8 cellular contexts compared by ENCODE assay signal in the genomic region with DNA sequence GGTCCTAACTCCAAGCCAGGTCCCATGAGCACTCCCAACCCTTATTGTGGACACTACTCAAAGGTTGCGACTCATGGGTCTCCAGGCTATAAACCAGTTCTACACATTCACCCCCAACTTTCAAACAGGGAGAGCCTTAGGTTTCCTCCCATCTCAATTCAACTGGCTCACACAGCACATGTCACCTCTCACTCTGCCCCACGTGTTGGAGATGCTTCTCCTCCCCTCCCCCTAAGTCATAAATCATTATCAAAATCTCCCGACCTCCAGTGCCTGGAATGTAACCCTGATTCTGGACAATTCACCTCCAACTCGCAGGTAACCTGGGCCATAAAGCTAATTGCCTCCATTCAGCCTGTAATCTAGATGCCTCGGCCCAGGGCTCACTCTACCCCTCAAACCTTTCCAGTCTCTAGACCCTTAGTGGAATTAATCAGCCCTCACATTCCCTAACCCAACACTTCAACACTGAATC. TPM values are rescaled to one million over a fixed set of nuclear protein-coding genes. Genes with fewer than 3 reads are reported as not detected.
DNase-seq lines count a peak whose midpoint lies in the region; ATAC-seq and TF ChIP-seq lines count a peak whose summit lies in the region.

No MANE protein-coding gene starts in this region.

- H3K27me3 Mint-ChIP-seq in T-cell (no peaks in the 10 kb centered on the region), neural crest cell (ENCODE audit: low read depth) (no peaks in the 10 kb centered on the region)

- H3K4me1 ChIP-seq in HEK293 (ENCODE audit: control insufficient read depth, insufficient read depth, low read length) (peaks cover 10% of the 10 kb centered on the region), esophagus muscularis mucosa (peaks cover 20 to 53% (median 38%) of the 10 kb centered on the region in 4 donors)

- TF ChIP-seq EP300 in esophagus muscularis mucosa (IDR thresholded peaks at IDR 0.05): no peak

- H3K4me3 ChIP-seq in AG09309 (ENCODE audit: control insufficient read depth, low read depth, low read length) (peak overlapping the region; percentile 99), HEK293 (ENCODE audit: low read depth, low read length) (peak overlapping the region; percentile 68), esophagus muscularis mucosa (peak overlapping the region; percentile 84 to 94 (median 93))

- H3K36me3 ChIP-seq in HEK293 (ENCODE audit: control insufficient read depth in 2 of 2, insufficient read depth in 1 of 2, low read length in 2 of 2) (peaks cover 0 to 37% of the 10 kb centered on the region in 2 experiments; a peak in 2 of 3 replicates), esophagus muscularis mucosa (peaks cover 0 to 8% (median 0%) of the 10 kb centered on the region in 4 donors)

- no peak for DNase-seq in AG09309 (ENCODE audit: low read depth)
- no peak for DNase-seq in T-cell
- no peak for DNase-seq in esophagus muscularis mucosa (ENCODE audit: extremely low spot score)
- no peak for DNase-seq in neural crest cell (ENCODE audit: low read depth, low spot score)
- DNase-seq in NCI-H446 treated with DMSO at 0.1 percent for 48 hours (lab: John Stamatoyannopoulos, UW): no peak
- DNase-seq in GM19240 (ENCODE audit: insufficient read length, low spot score): no peak

- H3K4me3 Mint-ChIP-seq in T-cell (peak overlapping the region; percentile 89 to 96 (median 95)), neural crest cell (peak overlapping the region; percentile 89)

- H3K36me3 Mint-ChIP-seq in T-cell (peaks cover 18% of the 10 kb centered on the region), neural crest cell (ENCODE audit: low read depth) (peaks cover 5% of the 10 kb centered on the region)

- no peaks in the 10 kb centered on the region for H3K9me3 Mint-ChIP-seq in T-cell
- peaks cover 5% of the 10 kb centered on the region for H3K9me3 Mint-ChIP-seq in neural crest cell

- no peaks in the 10 kb centered on the region for H3K27me3 ChIP-seq in esophagus muscularis mucosa

- WGBS in esophagus muscularis mucosa: 17% methylated on average over 5 of the region's 5 CpGs

- TF ChIP-seq POLR2A in esophagus muscularis mucosa (IDR thresholded peaks at IDR 0.05; ENCODE audit: low read depth): no peak

- ATAC-seq in T-cell (replicated peaks in 1 of 4): no peak
- ATAC-seq in GM21576 (IDR thresholded peaks at IDR 0.05; ENCODE audit: unreplicated experiment): no peak

- H3K9me3 ChIP-seq in HEK293 (ENCODE audit: control insufficient read depth, insufficient read depth, low read depth, low read length): no peaks in the 10 kb centered on the region
- H3K9me3 ChIP-seq in esophagus muscularis mucosa: no peaks in the 10 kb centered on the region

- intact Hi-C loops in esophagus muscularis mucosa (cut with DNase I): no loop called here

- H3K27ac Mint-ChIP-seq in T-cell: peak overlapping the region; percentile 81 to 86
- H3K27ac Mint-ChIP-seq in neural crest cell (ENCODE audit: unreplicated experiment): no peak overlapping the region

- TF ChIP-seq CTCF in AG09309 (IDR thresholded peaks at IDR 0.05; ENCODE audit: control insufficient read depth, insufficient read depth, low read depth, low read length, missing control alignments): no peak
- no peak for TF ChIP-seq CTCF in HEK293 (tag by site-specific recombination; IDR thresholded peaks at IDR 0.05)
- no peak for TF ChIP-seq CTCF in esophagus muscularis mucosa (IDR thresholded peaks at IDR 0.05)
- no peak for TF ChIP-seq CTCF in neural crest cell (conservative IDR thresholded peaks at IDR 0.05)

- CTCF ChIA-PET in HEK293 (lab: Yijun Ruan, JAX): interaction anchor here (0.7 to 1.9 kb wide), 2 partner anchors 73 to 1062 kb away, joined by 3 to 4 read pairs; no protein-coding TSS in a partner anchor
- CTCF ChIA-PET in T-cell (lab: Charles Lee): interaction anchor here in 1 of 2 donors (0.6 kb wide), 1 partner anchor 96 kb away, joined by 3 read pairs; no protein-coding TSS in a partner anchor

- peak overlapping the region; percentile 48; the same call in 1 of the 2 replicates for H3K27ac ChIP-seq in HEK293 (ENCODE audit: extremely low read depth, low read depth, low read length)
- peak overlapping the region; percentile 79 to 86 (median 83) for H3K27ac ChIP-seq in esophagus muscularis mucosa (replicated peaks in 1 of 4)

- POLR2A ChIA-PET in HEK293 (lab: Yijun Ruan, JAX): no interaction called here
- POLR2A ChIA-PET in T-cell (lab: Charles Lee): interaction anchor here in 1 of 2 donors (0.5 kb wide), 1 partner anchor 51 kb away, joined by 3 read pairs; no protein-coding TSS in a partner anchor

- H3K4me1 Mint-ChIP-seq in T-cell (peaks cover 53 to 56% (median 55%) of the 10 kb centered on the region in 3 donors), neural crest cell (peaks cover 35% of the 10 kb centered on the region)

TF ChIP-seq in HEK293, 187 proteins besides CTCF, POLR2A, EP300 and RAD21 (continues in another document):
- TF ChIP-seq ZNF677 (tag by site-specific recombination; IDR thresholded peaks at IDR 0.05) (no peak), ZNF132 (tag by site-specific recombination; IDR thresholded peaks at IDR 0.05; ENCODE audit: borderline replicate concordance) (no peak), ZNF302 (tag by site-specific recombination; IDR thresholded peaks at IDR 0.05; ENCODE audit: low read depth) (no peak), ZNF621 (tag by site-specific recombination; IDR thresholded peaks at IDR 0.05) (no peak), ZNF623 (tag by site-specific recombination; IDR thresholded peaks at IDR 0.05) (no peak), PRDM1 (tag by site-specific recombination; IDR thresholded peaks at IDR 0.05) (0 out of 2 replicates have a peak, but pooled peaks have one; percentile 27), WT1 (tag by site-specific recombination; IDR thresholded peaks at IDR 0.05) (peak; percentile 61), ZNF776 (tag by site-specific recombination; IDR thresholded peaks at IDR 0.05; ENCODE audit: borderline replicate concordance) (no peak), ZNF394 (tag by site-specific recombination; IDR thresholded peaks at IDR 0.05; ENCODE audit: borderline replicate concordance) (no peak), ZBTB48 (tag by site-specific recombination; IDR thresholded peaks at IDR 0.05) (peak; percentile 96), KLF7 (tag by site-specific recombination; IDR thresholded peaks at IDR 0.05; ENCODE audit: borderline replicate concordance) (no peak), KLF16 (tag by site-specific recombination; IDR thresholded peaks at IDR 0.05) (0 out of 2 replicates have a peak, but pooled peaks have one; percentile 2), ZEB2 (tag by site-specific recombination; IDR thresholded peaks at IDR 0.05) (0 out of 2 replicates have a peak, but pooled peaks have one; percentile 6)
- TF ChIP-seq, protein P1, sequence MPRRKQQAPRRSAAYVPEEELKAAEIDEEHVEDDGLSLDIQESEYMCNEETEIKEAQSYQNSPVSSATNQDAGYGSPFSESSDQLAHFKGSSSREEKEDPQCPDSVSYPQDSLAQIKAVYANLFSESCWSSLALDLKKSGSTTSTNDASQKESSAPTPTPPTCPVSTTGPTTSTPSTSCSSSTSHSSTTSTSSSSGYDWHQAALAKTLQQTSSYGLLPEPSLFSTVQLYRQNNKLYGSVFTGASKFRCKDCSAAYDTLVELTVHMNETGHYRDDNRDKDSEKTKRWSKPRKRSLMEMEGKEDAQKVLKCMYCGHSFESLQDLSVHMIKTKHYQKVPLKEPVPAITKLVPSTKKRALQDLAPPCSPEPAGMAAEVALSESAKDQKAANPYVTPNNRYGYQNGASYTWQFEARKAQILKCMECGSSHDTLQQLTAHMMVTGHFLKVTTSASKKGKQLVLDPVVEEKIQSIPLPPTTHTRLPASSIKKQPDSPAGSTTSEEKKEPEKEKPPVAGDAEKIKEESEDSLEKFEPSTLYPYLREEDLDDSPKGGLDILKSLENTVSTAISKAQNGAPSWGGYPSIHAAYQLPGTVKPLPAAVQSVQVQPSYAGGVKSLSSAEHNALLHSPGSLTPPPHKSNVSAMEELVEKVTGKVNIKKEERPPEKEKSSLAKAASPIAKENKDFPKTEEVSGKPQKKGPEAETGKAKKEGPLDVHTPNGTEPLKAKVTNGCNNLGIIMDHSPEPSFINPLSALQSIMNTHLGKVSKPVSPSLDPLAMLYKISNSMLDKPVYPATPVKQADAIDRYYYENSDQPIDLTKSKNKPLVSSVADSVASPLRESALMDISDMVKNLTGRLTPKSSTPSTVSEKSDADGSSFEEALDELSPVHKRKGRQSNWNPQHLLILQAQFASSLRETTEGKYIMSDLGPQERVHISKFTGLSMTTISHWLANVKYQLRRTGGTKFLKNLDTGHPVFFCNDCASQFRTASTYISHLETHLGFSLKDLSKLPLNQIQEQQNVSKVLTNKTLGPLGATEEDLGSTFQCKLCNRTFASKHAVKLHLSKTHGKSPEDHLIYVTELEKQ (tag by site-specific recombination; IDR thresholded peaks at IDR 0.05; ENCODE audit: borderline replicate concordance): 0 out of 2 replicates have a peak, but pooled peaks have one; percentile 50
- TF ChIP-seq, protein P2, sequence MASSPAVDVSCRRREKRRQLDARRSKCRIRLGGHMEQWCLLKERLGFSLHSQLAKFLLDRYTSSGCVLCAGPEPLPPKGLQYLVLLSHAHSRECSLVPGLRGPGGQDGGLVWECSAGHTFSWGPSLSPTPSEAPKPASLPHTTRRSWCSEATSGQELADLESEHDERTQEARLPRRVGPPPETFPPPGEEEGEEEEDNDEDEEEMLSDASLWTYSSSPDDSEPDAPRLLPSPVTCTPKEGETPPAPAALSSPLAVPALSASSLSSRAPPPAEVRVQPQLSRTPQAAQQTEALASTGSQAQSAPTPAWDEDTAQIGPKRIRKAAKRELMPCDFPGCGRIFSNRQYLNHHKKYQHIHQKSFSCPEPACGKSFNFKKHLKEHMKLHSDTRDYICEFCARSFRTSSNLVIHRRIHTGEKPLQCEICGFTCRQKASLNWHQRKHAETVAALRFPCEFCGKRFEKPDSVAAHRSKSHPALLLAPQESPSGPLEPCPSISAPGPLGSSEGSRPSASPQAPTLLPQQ (tag by site-specific recombination; IDR thresholded peaks at IDR 0.05): no peak

RNA-seq across cellular contexts. Expression of a gene that starts 0.6 kb away (rescaled TPM):
- total RNA-seq in T-cell (10 to 100 TPM; 57.2 to 92.9 (median 81.9) TPM), esophagus muscularis mucosa (100 to 1,000 TPM in 1 of 4 donors, 10 to 100 TPM in 3; 70.2 to 108 (median 80.7) TPM), neural crest cell (134 and 135 TPM in 2 replicates)

RNA-seq across cellular contexts. Expression of a gene that starts 44.9 kb away (rescaled TPM):
- total RNA-seq in T-cell (10 to 100 TPM in 2 of 5 donors, 1 to 10 TPM in 3; 5.6 to 10.7 (median 9.7) TPM), esophagus muscularis mucosa (1 to 10 TPM; 2.5 to 6.1 (median 4.1) TPM), neural crest cell (8.1 and 9.7 TPM in 2 replicates)
